Comparison of ENCODE assay signal across 5 cellular contexts in the genomic region with DNA sequence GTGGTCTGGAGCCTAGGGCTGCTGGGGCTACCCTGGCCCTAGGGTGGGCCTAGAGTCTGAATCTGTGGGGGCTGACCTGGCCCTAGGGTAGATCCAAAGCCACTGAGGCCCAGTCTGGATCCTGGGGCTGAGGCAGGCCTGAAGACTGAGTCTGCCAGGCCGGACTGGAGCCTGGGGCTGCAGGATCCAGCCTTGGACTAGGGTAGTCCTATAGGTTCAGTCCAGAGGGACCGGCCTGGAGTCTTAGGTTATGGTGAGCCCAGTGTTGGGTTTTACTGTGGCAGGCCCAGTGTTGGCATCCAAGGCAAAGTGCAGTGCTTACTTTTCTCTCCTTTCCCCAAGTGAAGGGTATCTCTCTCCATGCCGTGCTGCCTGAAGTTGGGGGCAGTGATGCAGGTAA.
"Had no signal": no experiment of that assay in that cellular context is flagged by ENCODE, and none has a peak within 500 bp of the region (broad histone marks: within the 10 kb centered on the region; RNA-seq: fewer than 3 reads in every experiment).

No MANE protein-coding gene starts in this region.

- H3K4me1 Mint-ChIP-seq: H9 had no signal

- DNase-seq: H9, HCEC 1CT, IMR-90 had no signal

- ATAC-seq: GM23338, K562 had no signal

- H3K9me3 Mint-ChIP-seq: GM23338, H9 had no signal

- H3K4me3 Mint-ChIP-seq: GM23338, H9 had no signal

- H3K27ac Mint-ChIP-seq: GM23338, H9 had no signal

- H3K4me3 ChIP-seq: GM23338, K562 had no signal
